19 cellular contexts compared by ENCODE assay signal in the genomic region with DNA sequence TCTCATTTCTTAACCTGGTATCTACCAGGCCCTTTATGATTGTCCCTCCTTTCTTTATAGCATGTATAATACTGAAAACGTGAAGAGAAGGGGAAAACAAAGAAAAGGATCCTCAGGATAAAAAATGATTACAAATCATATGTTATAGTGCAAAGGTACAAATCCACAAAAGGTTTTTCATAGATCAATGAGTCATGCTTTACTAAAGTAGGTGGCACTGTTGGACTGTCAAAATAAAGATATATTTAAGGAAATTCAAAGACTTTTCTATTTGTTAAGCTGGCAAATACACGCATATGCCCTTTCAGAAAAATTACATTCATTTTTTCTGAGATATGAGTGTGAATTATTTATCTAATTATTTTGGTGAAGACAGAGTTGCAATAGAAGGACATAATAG.
"Had no signal": no experiment of that assay in that cellular context is flagged by ENCODE, and none has a peak within 500 bp of the region (broad histone marks: within the 10 kb centered on the region; RNA-seq: fewer than 3 reads in every experiment).

No MANE protein-coding gene starts in this region.

- DNase-seq: cortex of kidney; dorsolateral prefrontal cortex; effector CD8-positive, alpha-beta T cell; glutamatergic neuron; islet precursor cell; left cardiac atrium; mesendoderm; naive B cell; spleen; stimulated activated CD4-positive, alpha-beta T cell treated with anti-CD3 and anti-CD28 coated beads, Interleukin-2, amount 100 ng/mL, for 24 hours; stimulated activated CD4-positive, alpha-beta T cell treated with anti-CD3 and anti-CD28 coated beads, Interleukin-4, amount 100 ng/mL, for 4 hours; stimulated activated naive B cell treated with anti-CD40 and anti-IgM and Interleukin-4, amounts not matched to agents 10 μg/mL and 1 μg/mL and 100 μg/mL, for 72 hours; stimulated activated naive CD8-positive, alpha-beta T cell treated with anti-CD3 and anti-CD28 coated beads, Interleukin-15, amount 100 ng/mL, for 72 hours; testis had no signal

- H3K27ac ChIP-seq: dorsolateral prefrontal cortex, gastroesophageal sphincter, spleen, testis, tibial nerve had no signal

- H3K27me3 ChIP-seq: dorsolateral prefrontal cortex, gastroesophageal sphincter, spleen, testis, tibial nerve had no signal

- H3K4me3 ChIP-seq: dorsolateral prefrontal cortex, gastroesophageal sphincter, spleen, testis, tibial nerve had no signal

- H3K4me3 Mint-ChIP-seq: naive B cell; nephron; stimulated activated naive B cell treated with anti-CD40 and anti-IgM and Interleukin-4, amounts not matched to agents 10 μg/mL and 1 μg/mL and 100 μg/mL, for 72 hours; stimulated activated naive CD8-positive, alpha-beta T cell treated with anti-CD3 and anti-CD28 coated beads, Interleukin-15, amount 100 ng/mL, for 72 hours had no signal

- H3K27me3 Mint-ChIP-seq: naive B cell; stimulated activated naive B cell treated with anti-CD40 and anti-IgM and Interleukin-4, amounts not matched to agents 10 μg/mL and 1 μg/mL and 100 μg/mL, for 72 hours; stimulated activated naive CD8-positive, alpha-beta T cell treated with anti-CD3 and anti-CD28 coated beads, Interleukin-15, amount 100 ng/mL, for 72 hours had no signal

- H3K4me1 Mint-ChIP-seq: naive B cell; nephron; stimulated activated naive B cell treated with anti-CD40 and anti-IgM and Interleukin-4, amounts not matched to agents 10 μg/mL and 1 μg/mL and 100 μg/mL, for 72 hours; stimulated activated naive CD8-positive, alpha-beta T cell treated with anti-CD3 and anti-CD28 coated beads, Interleukin-15, amount 100 ng/mL, for 72 hours had no signal

- H3K4me1 ChIP-seq: gastroesophageal sphincter, spleen, testis, tibial nerve had no signal

- H3K36me3 Mint-ChIP-seq: naive B cell; stimulated activated naive B cell treated with anti-CD40 and anti-IgM and Interleukin-4, amounts not matched to agents 10 μg/mL and 1 μg/mL and 100 μg/mL, for 72 hours had no signal

- H3K9me3 ChIP-seq: gastroesophageal sphincter, testis, tibial nerve had no signal

- H3K27ac Mint-ChIP-seq: nephron; stimulated activated naive B cell treated with anti-CD40 and anti-IgM and Interleukin-4, amounts not matched to agents 10 μg/mL and 1 μg/mL and 100 μg/mL, for 72 hours; stimulated activated naive CD8-positive, alpha-beta T cell treated with anti-CD3 and anti-CD28 coated beads, Interleukin-15, amount 100 ng/mL, for 72 hours had no signal

- ATAC-seq: esophagus mucosa; gastroesophageal sphincter; left cardiac atrium; sciatic nerve; stimulated activated naive B cell treated with anti-CD40 and anti-IgM and Interleukin-4, amounts not matched to agents 10 μg/mL and 1 μg/mL and 100 μg/mL, for 72 hours; stimulated activated naive CD8-positive, alpha-beta T cell treated with anti-CD3 and anti-CD28 coated beads, Interleukin-15, amount 100 ng/mL, for 72 hours had no signal

- H3K36me3 ChIP-seq: gastroesophageal sphincter, spleen, tibial nerve had no signal
